In the genomic region with DNA sequence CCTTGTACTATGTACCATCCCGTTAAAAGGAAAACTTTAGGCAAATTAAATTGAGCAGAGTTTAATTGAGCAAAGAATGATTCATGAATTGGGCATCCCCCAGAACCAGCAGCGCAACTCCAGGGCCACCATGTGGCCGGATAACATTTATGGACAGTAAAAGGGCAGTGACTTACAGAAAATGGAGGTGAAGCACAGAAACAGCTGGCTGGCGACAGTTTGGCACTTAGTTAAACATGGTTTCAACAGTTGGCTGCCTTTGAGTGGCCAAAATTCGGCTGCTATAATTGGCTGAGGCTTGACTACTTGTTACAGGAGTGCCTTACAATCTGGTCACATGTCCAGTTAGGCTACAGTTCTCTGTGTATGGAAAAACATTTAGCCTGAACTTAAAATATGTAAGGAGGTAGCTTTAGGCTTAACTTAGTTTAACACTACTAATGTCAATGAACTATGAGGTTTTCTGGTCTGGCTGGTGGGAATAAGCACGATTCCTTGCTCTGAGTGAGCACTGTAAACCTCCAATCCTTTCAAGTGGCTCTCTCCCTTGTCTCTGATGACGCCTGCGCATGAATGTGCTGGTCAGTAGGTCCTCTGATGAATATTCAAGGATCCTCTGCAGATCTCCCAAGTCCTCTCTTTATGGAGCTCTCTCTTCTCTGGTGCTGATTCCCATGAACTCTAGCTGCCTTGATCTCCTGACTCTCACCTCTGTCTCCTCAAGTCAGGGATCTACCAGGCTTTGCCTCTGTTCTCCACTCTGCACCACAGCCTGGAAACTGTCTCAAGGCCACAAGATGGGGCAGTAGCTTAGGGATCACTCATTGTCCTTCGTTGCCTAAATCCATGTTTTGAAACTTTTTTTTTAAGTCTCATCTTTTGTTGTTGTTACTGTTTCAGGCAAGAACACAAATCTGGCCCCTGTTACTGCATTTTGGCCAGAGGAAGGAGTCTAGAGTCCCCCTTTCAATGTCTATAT, we compare ENCODE assay signal across 8 cellular contexts. TPM values are rescaled to one million over a fixed set of nuclear protein-coding genes. Genes with fewer than 3 reads are reported as not detected.
DNase-seq lines count a peak whose midpoint lies in the region; ATAC-seq, FAIRE-seq and TF ChIP-seq lines count a peak whose summit lies in the region.
"Had no signal": no experiment of that assay in that cellular context is flagged by ENCODE, and none has a peak within 500 bp of the region (broad histone marks: within the 10 kb centered on the region; RNA-seq: fewer than 3 reads in every experiment).

No MANE protein-coding gene starts in this region.

- peak; percentile 62 for TF ChIP-seq CTCF in fibroblast of the aortic adventitia (IDR thresholded peaks at IDR 0.05; ENCODE audit: insufficient read depth, low read length)
- peak; percentile 46 for TF ChIP-seq CTCF in retinal pigment epithelial cell (conservative IDR thresholded peaks at IDR 0.05; ENCODE audit: low read depth, low read length)

- no peak overlapping the region for H3K4me3 Mint-ChIP-seq in T-helper 17 cell
- H3K4me3 Mint-ChIP-seq: T-helper 1 cell treated with Interleukin-12 subunit alpha and Interleukin-12 subunit beta and Interleukin-4 antibody, amounts not matched to agents 30 μg/mL and 1 μg/mL, for 36 hours had no signal

- no peak for ATAC-seq in T-helper 17 cell

- H3K9me3 ChIP-seq in T-helper 17 cell (ENCODE audit: control insufficient read depth, low read length, poor library complexity, severe bottlenecking): no peaks in the 10 kb centered on the region

- no peak overlapping the region for H3K4me3 ChIP-seq in fibroblast of the aortic adventitia (ENCODE audit: low read depth, low read length)
- H3K4me3 ChIP-seq in retinal pigment epithelial cell (ENCODE audit: low read length): no peak overlapping the region

- H3K27me3 Mint-ChIP-seq in T-helper 17 cell: peaks cover 21% of the 10 kb centered on the region

- H3K4me1 Mint-ChIP-seq in T-helper 17 cell: peaks cover 2% of the 10 kb centered on the region

- peak; percentile 91 for FAIRE-seq in H54 (lab: Jason Lieb, UNC)

- no peak for TF ChIP-seq POLR2A in H54 (IDR thresholded peaks at IDR 0.05; ENCODE audit: low read depth, low read length)

- DNase-seq in H54 (ENCODE audit: insufficient read length, low spot score) (no peak), SHP77 treated with DMSO at 0.1 percent for 48 hours (lab: John Stamatoyannopoulos, UW) (peak; percentile 47), fibroblast of the aortic adventitia (ENCODE audit: low read depth) (peak; percentile 86), retinal pigment epithelial cell (ENCODE audit: low read depth) (no peak), T-helper 17 cell (no peak)
- no peak for DNase-seq in activated CD4-positive, alpha-beta T cell treated with anti-CD3 and anti-CD28 coated beads for 1 hour
- DNase-seq in stimulated activated CD4-positive, alpha-beta T cell treated with anti-CD3 and anti-CD28 coated beads, Interleukin-2, amount 100 ng/mL, for 24 hours: no peak

- H3K36me3 Mint-ChIP-seq in T-helper 17 cell (ENCODE audit: low read depth): no peaks in the 10 kb centered on the region

- H3K27ac Mint-ChIP-seq in T-helper 17 cell: no peak overlapping the region
- H3K27ac Mint-ChIP-seq: T-helper 1 cell treated with Interleukin-12 subunit alpha and Interleukin-12 subunit beta and Interleukin-4 antibody, amounts not matched to agents 30 μg/mL and 1 μg/mL, for 36 hours had no signal

RNA-seq across cellular contexts. Expression of gene RAB31, which starts 24.4 kb away (rescaled TPM):
- total RNA-seq in fibroblast of the aortic adventitia (ENCODE audit: low replicate concordance) (68.4 and 90.4 TPM in 2 replicates), T-helper 17 cell (10 to 100 TPM in 1 of 2 donors, 1 to 10 TPM in 1; 2.9 to 15.6 TPM)

Comparison
In these comparisons a context has a peak if more than half of its experiments do, and no peak if none do; other contexts are left out.
1. DNase-seq: peak in SHP77 treated with DMSO at 0.1 percent for 48 hours (single experiment) and fibroblast of the aortic adventitia (single experiment); none in H54 (single experiment), retinal pigment epithelial cell (single experiment), activated CD4-positive, alpha-beta T cell treated with anti-CD3 and anti-CD28 coated beads for 1 hour (single experiment), stimulated activated CD4-positive, alpha-beta T cell treated with anti-CD3 and anti-CD28 coated beads, Interleukin-2, amount 100 ng/mL, for 24 hours (0 of 2) and T-helper 17 cell (0 of 3).